ENCODE assay signal across 8 cellular contexts in genomic region chr10:16436758-16437539, GRCh38. TPM values are rescaled to one million over a fixed set of nuclear protein-coding genes. Genes with fewer than 3 reads are reported as not detected.
DNase-seq lines count a peak whose midpoint lies in the region; ATAC-seq and TF ChIP-seq lines count a peak whose summit lies in the region.

PTER (plus strand) TSS chr10:16437010; CDS start chr10:16484385, 47,375 bp downstream.

- peak within 1 kb of the TSS; percentile 71 to 80 for H3K27ac ChIP-seq in coronary artery

- TF ChIP-seq CTCF in coronary artery (IDR thresholded peaks at IDR 0.05) = no peak

- intact Hi-C loops in left colon (cut with DNase I, micrococcal nuclease) = no loop called here

- peak; percentile 95 for ATAC-seq in HG03378 (IDR thresholded peaks at IDR 0.05; ENCODE audit: unreplicated experiment)
- ATAC-seq in left colon = peak; percentile 99

- H3K4me3 ChIP-seq in coronary artery = peak within 1 kb of the TSS; percentile 70

- TF ChIP-seq POLR2A in GM19193 (IDR thresholded peaks at IDR 0.05; ENCODE audit: extremely low read depth, insufficient read depth, insufficient read length) = peak; percentile 78

- DNase-seq in AML-193 (lab: John Stamatoyannopoulos, UW) (peak; percentile 87 to 88), NCI-H510A (lab: John Stamatoyannopoulos, UW) (peak; percentile 78), coronary artery (ENCODE audit: low spot score) (peak; percentile 97), left colon (peak; percentile 98 to 100)
- DNase-seq in activated CD4-positive, alpha-beta T cell treated with anti-CD3 and anti-CD28 coated beads for 48 hours = peak; percentile 99
- DNase-seq in stimulated activated CD4-positive, alpha-beta T cell treated with anti-CD3 and anti-CD28 coated beads, Interleukin-1b, Interleukin-23, amount 100 ng/mL, for 48 hours = peak; percentile 99

RNA-seq across cellular contexts. Expression of gene PTER, which starts in this region (rescaled TPM):
- 10 to 100 TPM; 21.8 to 22.0 TPM for total RNA-seq in left colon

Comparison
In these comparisons a context has a peak if more than half of its experiments do, and no peak if none do; other contexts are left out.
1. Peak in every context shown above with its lines: DNase-seq, ATAC-seq, H3K4me3 ChIP-seq and H3K27ac ChIP-seq.